In genomic region chr13:73970413-73971055, GRCh38 we compare ENCODE assay signal across 25 cellular contexts.
DNase-seq lines count a peak whose midpoint lies in the region; ATAC-seq, FAIRE-seq and TF ChIP-seq lines count a peak whose summit lies in the region.
"Had no signal": no experiment of that assay in that cellular context is flagged by ENCODE, and none has a peak within 500 bp of the region (broad histone marks: within the 10 kb centered on the region; RNA-seq: fewer than 3 reads in every experiment).

No MANE protein-coding gene starts in this region.

- H3K27me3 ChIP-seq in breast epithelium (no peaks in the 10 kb centered on the region), pancreas (no peaks in the 10 kb centered on the region)
- H3K27me3 ChIP-seq: cardiac muscle cell, transverse colon had no signal

- FAIRE-seq in pancreas (lab: Jason Lieb, UNC): no peak
- FAIRE-seq: GM12878, keratinocyte had no signal

- no peak for ATAC-seq in pancreas
- ATAC-seq: activated naive CD8-positive, alpha-beta T cell treated with anti-CD3 and anti-CD28 coated beads, Interleukin-2, amount 50 U/mL, for 24 hours; GM12878; GM23338; PC-3 had no signal

- intact Hi-C loops in breast epithelium (cut with DNase I; ENCODE audit: low total_unique reads): no loop called here
- intact Hi-C loops in pancreas (cut with DNase I): no loop called here

- TF ChIP-seq POLR2A in breast epithelium (IDR thresholded peaks at IDR 0.05): no peak

- no peaks in the 10 kb centered on the region for H3K9me3 ChIP-seq in breast epithelium
- H3K9me3 ChIP-seq in pancreas: no peaks in the 10 kb centered on the region
- H3K9me3 ChIP-seq: prostate gland, transverse colon had no signal

- H3K4me3 ChIP-seq in skeletal muscle cell (ENCODE audit: low read depth, low read length) (no peak overlapping the region), breast epithelium (no peak overlapping the region), pancreas (no peak overlapping the region)
- H3K4me3 ChIP-seq: cardiac muscle cell, GM12878, GM23338, lung, prostate gland, transverse colon had no signal

- no peaks in the 10 kb centered on the region for H3K4me1 ChIP-seq in breast epithelium
- H3K4me1 ChIP-seq in pancreas: peaks cover 0 to 7% (median 0%) of the 10 kb centered on the region in 3 donors
- H3K4me1 ChIP-seq: prostate gland, transverse colon had no signal

- H3K36me3 ChIP-seq in breast epithelium (no peaks in the 10 kb centered on the region), pancreas (no peaks in the 10 kb centered on the region)
- H3K36me3 ChIP-seq: cardiac muscle cell, prostate gland, transverse colon, WERI-Rb-1 had no signal

- H3K27ac ChIP-seq in breast epithelium (no peak overlapping the region), pancreas (no peak overlapping the region)
- H3K27ac ChIP-seq: cardiac muscle cell, KMS-11, prostate gland, transverse colon, WERI-Rb-1 had no signal

- 82 to 92% methylated on average over 7 of the region's 7 CpGs for WGBS in pancreas, 2 donors

- TF ChIP-seq CTCF in breast epithelium (IDR thresholded peaks at IDR 0.05): no peak
- TF ChIP-seq CTCF in pancreas (IDR thresholded peaks at IDR 0.05): no peak

- DNase-seq in NCI-H1694 (lab: John Stamatoyannopoulos, UW) (peak; percentile 11), NCI-H1694 treated with DMSO at 0.1 percent for 48 hours (lab: John Stamatoyannopoulos, UW) (no peak), astrocyte of the hippocampus (ENCODE audit: low read depth, low spot score) (peak; percentile 13), fibroblast of gingiva (ENCODE audit: low read depth) (peak; percentile 31), skeletal muscle cell (ENCODE audit: low read depth) (peak; percentile 41), breast epithelium (ENCODE audit: low spot score in 2 of 2) (no peak), pancreas (no peak)
- no peak for DNase-seq in activated CD8-positive, alpha-beta memory T cell treated with anti-CD3 and anti-CD28 coated beads for 24 hours
- DNase-seq: 8988T; activated CD4-positive, alpha-beta T cell treated with anti-CD3 and anti-CD28 coated beads, Interleukin-2, amount 10 ng/mL, durations not matched to agents 24 days and 14 days; activated naive CD8-positive, alpha-beta T cell treated with anti-CD3 and anti-CD28 coated beads, Interleukin-2, amount 50 U/mL, for 24 hours; activated T-cell treated with anti-CD3 and anti-CD28 coated beads, Interleukin-2, amount 50 U/mL, for 24 hours; glutamatergic neuron; NCI-H1417 treated with DMSO at 0.1 percent for 48 hours; PC-3; Right ventricle myocardium superior; transverse colon; WERI-Rb-1 had no signal

Comparison
In these comparisons a context has a peak if more than half of its experiments do, and no peak if none do; other contexts are left out.
1. DNase-seq: peak in NCI-H1694 (single experiment), astrocyte of the hippocampus (single experiment), fibroblast of gingiva (single experiment) and skeletal muscle cell (single experiment); none in NCI-H1694 treated with DMSO at 0.1 percent for 48 hours (single experiment), breast epithelium (0 of 2), activated CD8-positive, alpha-beta memory T cell treated with anti-CD3 and anti-CD28 coated beads for 24 hours (single experiment) and pancreas (0 of 6).